1 cellular context compared by ENCODE assay signal in genomic region chr20:50121858-50122271, GRCh38.
TF ChIP-seq lines count a peak whose summit lies in the region.

No MANE protein-coding gene starts in this region.

TF ChIP-seq in A549, 52 proteins besides CTCF, POLR2A, EP300 and RAD21 (continued from another document):
- TF ChIP-seq CBX2 (IDR thresholded peaks at IDR 0.05; ENCODE audit: borderline replicate concordance, low read depth) (no peak), ESRRA (IDR thresholded peaks at IDR 0.05; ENCODE audit: borderline replicate concordance, low read length) (no peak), NPAS2 (CRISPR knock-in tag; IDR thresholded peaks at IDR 0.05; ENCODE audit: borderline replicate concordance) (no peak), CBX8 (IDR thresholded peaks at IDR 0.05) (no peak), MAFK (IDR thresholded peaks at IDR 0.05; ENCODE audit: partially characterized antibody) (no peak), PBX3 (IDR thresholded peaks at IDR 0.05) (no peak), POLR2AphosphoS2 (conservative IDR thresholded peaks at IDR 0.05; ENCODE audit: low read length) (peak; percentile 75; the same call in 1 of the 2 replicates)
- TF ChIP-seq, protein P1, sequence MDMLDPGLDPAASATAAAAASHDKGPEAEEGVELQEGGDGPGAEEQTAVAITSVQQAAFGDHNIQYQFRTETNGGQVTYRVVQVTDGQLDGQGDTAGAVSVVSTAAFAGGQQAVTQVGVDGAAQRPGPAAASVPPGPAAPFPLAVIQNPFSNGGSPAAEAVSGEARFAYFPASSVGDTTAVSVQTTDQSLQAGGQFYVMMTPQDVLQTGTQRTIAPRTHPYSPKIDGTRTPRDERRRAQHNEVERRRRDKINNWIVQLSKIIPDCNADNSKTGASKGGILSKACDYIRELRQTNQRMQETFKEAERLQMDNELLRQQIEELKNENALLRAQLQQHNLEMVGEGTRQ (IDR thresholded peaks at IDR 0.05), result peak; percentile 86
TF ChIP-seq in A549: peak in this region for 2.
